ENCODE assay signal across 34 cellular contexts in genomic region chr7:108684629-108685028, GRCh38.
DNase-seq lines count a peak whose midpoint lies in the region; ATAC-seq and TF ChIP-seq lines count a peak whose summit lies in the region.
"Had no signal": no experiment of that assay in that cellular context is flagged by ENCODE, and none has a peak within 500 bp of the region (broad histone marks: within the 10 kb centered on the region; RNA-seq: fewer than 3 reads in every experiment).

No MANE protein-coding gene starts in this region.

- no peaks in the 10 kb centered on the region for H3K4me1 Mint-ChIP-seq in MCF 10A (ENCODE audit: insufficient read depth, unreplicated experiment)
- H3K4me1 Mint-ChIP-seq: activated naive CD8-positive, alpha-beta T cell treated with anti-CD3 and anti-CD28 coated beads for 36 hours; central memory CD8-positive, alpha-beta T cell; GM23338; neural crest cell had no signal

- H3K9me2 ChIP-seq in Karpas-422 (replicated peaks; ENCODE audit: insufficient read depth, low read length): no peaks in the 10 kb centered on the region

- H3K9me3 ChIP-seq in breast epithelium: peaks cover 4 to 11% of the 10 kb centered on the region in 2 donors
- H3K9me3 ChIP-seq in Karpas-422 (ENCODE audit: low read length): no peaks in the 10 kb centered on the region
- H3K9me3 ChIP-seq: esophagus muscularis mucosa, gastroesophageal sphincter, right atrium auricular region, upper lobe of right lung had no signal

- H3K9ac ChIP-seq in Karpas-422 (ENCODE audit: low read length): no peak overlapping the region
- H3K9ac ChIP-seq: parathyroid adenoma had no signal

- no peak overlapping the region for H3K27ac Mint-ChIP-seq in MCF 10A (ENCODE audit: low read depth, unreplicated experiment)
- H3K27ac Mint-ChIP-seq: activated naive CD8-positive, alpha-beta T cell treated with anti-CD3 and anti-CD28 coated beads for 36 hours; activated T-cell treated with anti-CD3 and anti-CD28 coated beads, Interleukin-2, amount 50 U/mL, for 24 hours; CD4-positive, alpha-beta T cell; GM23338; T-helper 1 cell treated with Interleukin-12 subunit alpha and Interleukin-12 subunit beta and Interleukin-4 antibody, amounts not matched to agents 30 μg/mL and 1 μg/mL, for 36 hours had no signal

- no peak overlapping the region for H3K4me3 Mint-ChIP-seq in MCF 10A (ENCODE audit: unreplicated experiment)
- H3K4me3 Mint-ChIP-seq: activated naive CD8-positive, alpha-beta T cell treated with anti-CD3 and anti-CD28 coated beads for 36 hours; activated T-cell treated with anti-CD3 and anti-CD28 coated beads, Interleukin-2, amount 50 U/mL, for 24 hours; CD4-positive, alpha-beta T cell; central memory CD8-positive, alpha-beta T cell; GM23338; neural crest cell; T-helper 1 cell treated with Interleukin-12 subunit alpha and Interleukin-12 subunit beta and Interleukin-4 antibody, amounts not matched to agents 30 μg/mL and 1 μg/mL, for 36 hours had no signal

- H3K4me1 ChIP-seq in breast epithelium (no peaks in the 10 kb centered on the region), Karpas-422 (ENCODE audit: low read length) (no peaks in the 10 kb centered on the region)
- H3K4me1 ChIP-seq: esophagus muscularis mucosa, gastroesophageal sphincter, parathyroid adenoma, right atrium auricular region, suprapubic skin, upper lobe of right lung had no signal

- no peaks in the 10 kb centered on the region for H3K27me3 ChIP-seq in breast epithelium
- H3K27me3 ChIP-seq in Karpas-422 (ENCODE audit: low read length): no peaks in the 10 kb centered on the region
- H3K27me3 ChIP-seq: esophagus muscularis mucosa, gastroesophageal sphincter, hepatocyte, right atrium auricular region, suprapubic skin, upper lobe of right lung had no signal

- H4K20me1 ChIP-seq in Karpas-422 (ENCODE audit: insufficient read depth, low read depth, low read length): no peaks in the 10 kb centered on the region

- DNase-seq in MCF 10A (ENCODE audit: unreplicated experiment) (peak; percentile 42), breast epithelium (ENCODE audit: low spot score in 2 of 2) (no peak), RPMI7951 (ENCODE audit: low read depth) (peak; percentile 5), fibroblast of pulmonary artery (ENCODE audit: low read depth) (peak; percentile 3), hippocampal formation (lab: John Stamatoyannopoulos, UW) (no peak), mesenteric fat pad (ENCODE audit: low spot score) (no peak), Karpas-422 (no peak)
- DNase-seq: activated CD4-positive, alpha-beta T cell treated with anti-CD3 and anti-CD28 coated beads, Interleukin-2, amount 50 U/mL, for 1 hour; activated CD4-positive, CD25-positive, alpha-beta regulatory T cell; activated gamma-delta T cell; activated naive CD8-positive, alpha-beta T cell treated with anti-CD3 and anti-CD28 coated beads for 36 hours; activated T-cell treated with anti-CD3 and anti-CD28 coated beads, Interleukin-2, amount 50 U/mL, for 24 hours; AML-193; anterior cingulate cortex; CD4-positive, alpha-beta T cell; left colon; NCI-H1048; NCI-H1694 treated with DMSO at 0.1 percent for 48 hours; NCI-H510A; stimulated activated CD4-positive, alpha-beta T cell treated with anti-CD3 and anti-CD28 coated beads, Interleukin-1b, Interleukin-23, amount 100 ng/mL, for 48 hours; stimulated activated naive CD4-positive, alpha-beta T cell treated with Interleukin-2 at 50 U/mL for 16 hours; upper lobe of right lung had no signal

- TF ChIP-seq POLR2A in breast epithelium (IDR thresholded peaks at IDR 0.05): no peak

- ATAC-seq in HG03439 (IDR thresholded peaks at IDR 0.05; ENCODE audit: unreplicated experiment): no peak
- ATAC-seq: gastroesophageal sphincter, GM23338, left colon, upper lobe of right lung had no signal

- no peaks in the 10 kb centered on the region for H3K36me3 ChIP-seq in breast epithelium
- no peaks in the 10 kb centered on the region for H3K36me3 ChIP-seq in Karpas-422 (ENCODE audit: insufficient read depth, low read length)
- H3K36me3 ChIP-seq: esophagus muscularis mucosa, gastroesophageal sphincter, right atrium auricular region, suprapubic skin, upper lobe of right lung had no signal

- H3K79me2 ChIP-seq in Karpas-422 (ENCODE audit: low read length): no peaks in the 10 kb centered on the region
- H3K79me2 ChIP-seq: hepatocyte, parathyroid adenoma had no signal

- H3K9me3 Mint-ChIP-seq in MCF 10A (ENCODE audit: unreplicated experiment): no peaks in the 10 kb centered on the region
- H3K9me3 Mint-ChIP-seq: CD4-positive, alpha-beta T cell; GM23338; T-helper 1 cell treated with Interleukin-12 subunit alpha and Interleukin-12 subunit beta and Interleukin-4 antibody, amounts not matched to agents 30 μg/mL and 1 μg/mL, for 36 hours had no signal

- intact Hi-C loops in MCF 10A (cut with micrococcal nuclease) (no loop called here), breast epithelium (cut with DNase I; ENCODE audit: low total_unique reads) (no loop called here)

- H3K27ac ChIP-seq in breast epithelium (no peak overlapping the region), Karpas-422 (ENCODE audit: low read length) (no peak overlapping the region)
- H3K27ac ChIP-seq: esophagus muscularis mucosa, gastroesophageal sphincter, hepatocyte, HL-60, parathyroid adenoma, right atrium auricular region, suprapubic skin, upper lobe of right lung had no signal

- H3K27me3 Mint-ChIP-seq in MCF 10A (ENCODE audit: insufficient read depth, unreplicated experiment): peaks cover 34% of the 10 kb centered on the region
- H3K27me3 Mint-ChIP-seq: activated naive CD8-positive, alpha-beta T cell treated with anti-CD3 and anti-CD28 coated beads for 36 hours; activated T-cell treated with anti-CD3 and anti-CD28 coated beads, Interleukin-2, amount 50 U/mL, for 24 hours; CD4-positive, alpha-beta T cell; central memory CD8-positive, alpha-beta T cell had no signal

- no peak overlapping the region for H2AFZ ChIP-seq in Karpas-422 (ENCODE audit: low read length)
- H2AFZ ChIP-seq: GM23338, hepatocyte, parathyroid adenoma had no signal

- POLR2A ChIA-PET in MCF 10A (lab: Yijun Ruan, JAX): no interaction called here

- BruUV-seq in MCF 10A (replicated peaks; lab: Mats Ljungman, UMichigan): no TSS peak

- H3K36me3 Mint-ChIP-seq in MCF 10A (ENCODE audit: insufficient read depth, unreplicated experiment): no peaks in the 10 kb centered on the region
- H3K36me3 Mint-ChIP-seq: activated naive CD8-positive, alpha-beta T cell treated with anti-CD3 and anti-CD28 coated beads for 36 hours had no signal

- H3K4me3 ChIP-seq in breast epithelium: no peak overlapping the region
- H3K4me3 ChIP-seq in fibroblast of pulmonary artery (replicated peaks; ENCODE audit: low read depth, low read length): no peak overlapping the region
- H3K4me3 ChIP-seq in Karpas-422 (ENCODE audit: low read length): no peak overlapping the region
- H3K4me3 ChIP-seq: esophagus muscularis mucosa, gastroesophageal sphincter, GM23338, hepatocyte, right atrium auricular region, suprapubic skin, upper lobe of right lung had no signal

- TF ChIP-seq CTCF in MCF 10A (IDR thresholded peaks at IDR 0.05; ENCODE audit: unreplicated experiment) (no peak), breast epithelium (IDR thresholded peaks at IDR 0.05) (no peak), fibroblast of pulmonary artery (IDR thresholded peaks at IDR 0.05; ENCODE audit: low read length, missing control alignments) (no peak)

- H3K4me2 ChIP-seq in Karpas-422 (ENCODE audit: low read depth, low read length, poor library complexity, severe bottlenecking): no peak overlapping the region
- H3K4me2 ChIP-seq: GM23338, hepatocyte had no signal

- CTCF ChIA-PET in MCF 10A (lab: Yijun Ruan, JAX): no interaction called here

Comparison
In these comparisons a context has a peak if more than half of its experiments do, and no peak if none do; other contexts are left out.
1. DNase-seq: peak in MCF 10A (single experiment), RPMI7951 (single experiment) and fibroblast of pulmonary artery (single experiment); none in breast epithelium (0 of 2), hippocampal formation (0 of 2), mesenteric fat pad (single experiment) and Karpas-422 (single experiment).